8 cellular contexts compared by ENCODE assay signal in the genomic region with DNA sequence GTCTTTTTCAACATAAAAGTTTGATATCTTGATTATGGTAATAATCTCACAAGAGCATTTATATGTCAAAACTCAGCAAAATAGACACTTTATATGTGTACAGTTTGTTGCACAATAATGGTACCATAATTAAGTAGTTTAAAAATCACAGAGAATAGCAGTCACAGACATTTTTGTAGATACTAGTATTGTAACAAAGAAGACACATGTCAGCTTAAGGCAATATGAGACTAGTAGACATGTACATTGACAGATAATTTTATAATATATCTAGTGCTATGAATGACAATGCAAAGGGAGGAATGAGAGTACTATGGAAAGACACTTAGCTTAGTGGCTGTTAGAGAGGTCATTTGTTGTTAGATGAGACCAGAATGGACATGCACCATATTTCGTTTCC.
"Had no signal": no experiment of that assay in that cellular context is flagged by ENCODE, and none has a peak within 500 bp of the region (broad histone marks: within the 10 kb centered on the region; RNA-seq: fewer than 3 reads in every experiment).

No MANE protein-coding gene starts in this region.

- H3K4me3 ChIP-seq: GM12878 had no signal

- ATAC-seq: GM12878 had no signal

- DNase-seq: GDM1, GF-D8 had no signal

- FAIRE-seq: G401.6, GM12878, GM12891, GM12892, GM18507, GM19239 had no signal
